ENCODE assay signal across 9 cellular contexts in genomic region chr1:12231276-12231595, GRCh38. TPM values are rescaled to one million over a fixed set of nuclear protein-coding genes. Genes with fewer than 3 reads are reported as not detected.
DNase-seq lines count a peak whose midpoint lies in the region; ATAC-seq lines count a peak whose summit lies in the region.
"Had no signal": no experiment of that assay in that cellular context is flagged by ENCODE, and none has a peak within 500 bp of the region (broad histone marks: within the 10 kb centered on the region; RNA-seq: fewer than 3 reads in every experiment).

No MANE protein-coding gene starts in this region.

- peak overlapping the region; percentile 87 for H3K4me3 ChIP-seq in HUES48 (ENCODE audit: low read depth, low read length)

- H3K9me3 ChIP-seq in HUES48 (ENCODE audit: control insufficient read depth, insufficient read depth, low read length) = no peaks in the 10 kb centered on the region

- ATAC-seq in activated naive CD8-positive, alpha-beta T cell treated with anti-CD3 and anti-CD28 coated beads, Interleukin-2, amount 10 ng/mL, durations not matched to agents 7 days and 5 days (ENCODE audit: low read depth) = no peak
- no peak for ATAC-seq in stimulated activated memory B cell treated with anti-CD40 and anti-IgM and Interleukin-4, amounts not matched to agents 10 μg/mL and 1 μg/mL and 100 μg/mL, for 72 hours
- ATAC-seq in GM21390 (IDR thresholded peaks at IDR 0.05; ENCODE audit: unreplicated experiment) (no peak), GM19395 (IDR thresholded peaks at IDR 0.05; ENCODE audit: unreplicated experiment) (no peak)

- H3K4me1 Mint-ChIP-seq in activated naive CD8-positive, alpha-beta T cell treated with anti-CD3 and anti-CD28 coated beads, Interleukin-2, amount 10 ng/mL, durations not matched to agents 7 days and 5 days = peaks cover 13% of the 10 kb centered on the region
- H3K4me1 Mint-ChIP-seq in immature natural killer cell = peaks cover 18 to 36% of the 10 kb centered on the region in 2 donors
- peaks cover 23% of the 10 kb centered on the region for H3K4me1 Mint-ChIP-seq in stimulated activated memory B cell treated with anti-CD40 and anti-IgM and Interleukin-4, amounts not matched to agents 10 μg/mL and 1 μg/mL and 100 μg/mL, for 72 hours

- no peaks in the 10 kb centered on the region for H3K9me3 Mint-ChIP-seq in activated naive CD8-positive, alpha-beta T cell treated with anti-CD3 and anti-CD28 coated beads, Interleukin-2, amount 10 ng/mL, durations not matched to agents 7 days and 5 days
- no peaks in the 10 kb centered on the region for H3K9me3 Mint-ChIP-seq in immature natural killer cell
- no peaks in the 10 kb centered on the region for H3K9me3 Mint-ChIP-seq in stimulated activated memory B cell treated with anti-CD40 and anti-IgM and Interleukin-4, amounts not matched to agents 10 μg/mL and 1 μg/mL and 100 μg/mL, for 72 hours

- H3K27me3 Mint-ChIP-seq in activated naive CD8-positive, alpha-beta T cell treated with anti-CD3 and anti-CD28 coated beads, Interleukin-2, amount 10 ng/mL, durations not matched to agents 7 days and 5 days = no peaks in the 10 kb centered on the region
- no peaks in the 10 kb centered on the region for H3K27me3 Mint-ChIP-seq in immature natural killer cell (ENCODE audit: low read depth in 3 of 3)
- H3K27me3 Mint-ChIP-seq in stimulated activated memory B cell treated with anti-CD40 and anti-IgM and Interleukin-4, amounts not matched to agents 10 μg/mL and 1 μg/mL and 100 μg/mL, for 72 hours = no peaks in the 10 kb centered on the region

- peaks cover 7% of the 10 kb centered on the region for H3K36me3 Mint-ChIP-seq in activated naive CD8-positive, alpha-beta T cell treated with anti-CD3 and anti-CD28 coated beads, Interleukin-2, amount 10 ng/mL, durations not matched to agents 7 days and 5 days
- H3K36me3 Mint-ChIP-seq in immature natural killer cell = peaks cover 7 to 9% (median 9%) of the 10 kb centered on the region in 3 donors
- H3K36me3 Mint-ChIP-seq in stimulated activated memory B cell treated with anti-CD40 and anti-IgM and Interleukin-4, amounts not matched to agents 10 μg/mL and 1 μg/mL and 100 μg/mL, for 72 hours = peaks cover 13% of the 10 kb centered on the region

- H3K27ac Mint-ChIP-seq in activated naive CD8-positive, alpha-beta T cell treated with anti-CD3 and anti-CD28 coated beads, Interleukin-2, amount 10 ng/mL, durations not matched to agents 7 days and 5 days = no peak overlapping the region
- peak overlapping the region in 4 of 6 donors; percentile 34 to 82 (median 64) for H3K27ac Mint-ChIP-seq in immature natural killer cell
- H3K27ac Mint-ChIP-seq in stimulated activated memory B cell treated with anti-CD40 and anti-IgM and Interleukin-4, amounts not matched to agents 10 μg/mL and 1 μg/mL and 100 μg/mL, for 72 hours = peak overlapping the region; percentile 81

- H3K4me1 ChIP-seq in HUES48 (ENCODE audit: control insufficient read depth, insufficient read depth, low read length) = peaks cover 9% of the 10 kb centered on the region

- no peaks in the 10 kb centered on the region for H3K27me3 ChIP-seq in HUES48 (ENCODE audit: control insufficient read depth, insufficient read depth, low read length)

- peak overlapping the region; percentile 55 for H3K27ac ChIP-seq in HUES48 (ENCODE audit: low read depth, low read length)

- no peak for DNase-seq in activated naive CD8-positive, alpha-beta T cell treated with anti-CD3 and anti-CD28 coated beads, Interleukin-2, amount 10 ng/mL, durations not matched to agents 7 days and 5 days
- DNase-seq in immature natural killer cell (no peak), NCI-H748 (lab: John Stamatoyannopoulos, UW; ENCODE audit: unreplicated experiment) (no peak)
- DNase-seq in stimulated activated CD8-positive, alpha-beta memory T cell treated with anti-CD3 and anti-CD28 coated beads, Interleukin-4, amount 100 ng/mL, for 48 hours = no peak
- DNase-seq: stimulated activated naive CD4-positive, alpha-beta T cell had no signal

- H3K4me3 Mint-ChIP-seq in activated naive CD8-positive, alpha-beta T cell treated with anti-CD3 and anti-CD28 coated beads, Interleukin-2, amount 10 ng/mL, durations not matched to agents 7 days and 5 days = peak overlapping the region; percentile 89
- H3K4me3 Mint-ChIP-seq in immature natural killer cell = peak overlapping the region; percentile 86 to 90 (median 87)
- peak overlapping the region; percentile 94 for H3K4me3 Mint-ChIP-seq in stimulated activated memory B cell treated with anti-CD40 and anti-IgM and Interleukin-4, amounts not matched to agents 10 μg/mL and 1 μg/mL and 100 μg/mL, for 72 hours

- POLR2A ChIA-PET in activated naive CD8-positive, alpha-beta T cell treated with anti-CD3 and anti-CD28 coated beads, Interleukin-2, amount 10 ng/mL, durations not matched to agents 7 days and 5 days (lab: Charles Lee) = interaction anchor here (1.1 to 1.3 kb wide), 2 partner anchors 54 to 58 kb away, joined by 3 to 4 read pairs; no protein-coding TSS in a partner anchor

- no peak overlapping the region for H3K9ac ChIP-seq in HUES48 (ENCODE audit: low read depth, low read length)

- H3K36me3 ChIP-seq in HUES48 (ENCODE audit: control insufficient read depth, insufficient read depth, low read length) = peaks cover 5% of the 10 kb centered on the region

RNA-seq across cellular contexts. Expression of gene VPS13D, which starts 1.4 kb away (rescaled TPM):
- 10 to 100 TPM; 52.6 to 53.3 TPM for total RNA-seq in activated naive CD8-positive, alpha-beta T cell treated with anti-CD3 and anti-CD28 coated beads, Interleukin-2, amount 10 ng/mL, durations not matched to agents 7 days and 5 days
- polyA plus RNA-seq in immature natural killer cell = 1 to 10 TPM; 4.2 to 9.9 (median 6.6) TPM
